1 cellular context compared by ENCODE assay signal in genomic region chr5:171402751-171403150, GRCh38. TPM values are rescaled to one million over a fixed set of nuclear protein-coding genes. Genes with fewer than 3 reads are reported as not detected.
"Had no signal": no experiment of that assay in that cellular context is flagged by ENCODE, and none has a peak within 500 bp of the region (broad histone marks: within the 10 kb centered on the region; RNA-seq: fewer than 3 reads in every experiment).

No MANE protein-coding gene starts in this region.

RNA-seq across cellular contexts. Expression of gene FGF18, which starts 16.7 kb away (rescaled TPM):
- total RNA-seq: smooth muscle cell had no signal
